ENCODE assay signal across 9 cellular contexts in genomic region chrX:71111141-71111843, GRCh38. TPM values are rescaled to one million over a fixed set of nuclear protein-coding genes. Genes with fewer than 3 reads are reported as not detected.
DNase-seq lines count a peak whose midpoint lies in the region; ATAC-seq and TF ChIP-seq lines count a peak whose summit lies in the region.
"Had no signal": no experiment of that assay in that cellular context is flagged by ENCODE, and none has a peak within 500 bp of the region (broad histone marks: within the 10 kb centered on the region; RNA-seq: fewer than 3 reads in every experiment).

Gene IL2RG (minus strand): TSS chrX:71111577. CDS start chrX:71111539, 38 bp downstream.

- no peaks in the 10 kb centered on the region for H3K36me3 ChIP-seq in rectal smooth muscle tissue (ENCODE audit: control insufficient read depth, insufficient read depth, low read length)
- H3K36me3 ChIP-seq: heart left ventricle had no signal

- no peaks in the 10 kb centered on the region for H3K4me1 ChIP-seq in rectal smooth muscle tissue (ENCODE audit: control insufficient read depth, insufficient read depth, low read length)

- ATAC-seq in GM21737 (IDR thresholded peaks at IDR 0.05; ENCODE audit: unreplicated experiment) = peak; percentile 92
- peak; percentile 91 to 93 for ATAC-seq in activated T-cell treated with anti-CD3 and anti-CD28 coated beads, Interleukin-2, amount 50 U/mL, for 72 hours (replicated peaks in 1 of 2)

- peaks cover 60% of the 10 kb centered on the region for H3K4me1 Mint-ChIP-seq in activated T-cell treated with anti-CD3 and anti-CD28 coated beads, Interleukin-2, amount 50 U/mL, for 72 hours (ENCODE audit: low read depth)

- peaks cover 9% of the 10 kb centered on the region for H3K27me3 ChIP-seq in rectal smooth muscle tissue (ENCODE audit: control insufficient read depth, insufficient read depth, low read length)

- H3K27ac Mint-ChIP-seq in activated T-cell treated with anti-CD3 and anti-CD28 coated beads, Interleukin-2, amount 50 U/mL, for 72 hours = peak within 1 kb of the TSS; percentile 92

- peak within 1 kb of the TSS; percentile 85 to 88 for H3K4me3 Mint-ChIP-seq in activated T-cell treated with anti-CD3 and anti-CD28 coated beads, Interleukin-2, amount 50 U/mL, for 72 hours

- H3K4me3 ChIP-seq in rectal smooth muscle tissue (ENCODE audit: low read length) = peak within 1 kb of the TSS; percentile 55

- H3K27ac ChIP-seq in rectal smooth muscle tissue (ENCODE audit: low read depth, low read length) = no peak within 1 kb of the TSS

- no peak within 1 kb of the TSS for H3K9ac ChIP-seq in rectal smooth muscle tissue (ENCODE audit: low read length)

- peak; percentile 65 for DNase-seq in GM10266 (ENCODE audit: extremely low spot score)
- peak; percentile 40 for DNase-seq in NCI-H82 (lab: John Stamatoyannopoulos, UW)
- peak; percentile 80 to 83 for DNase-seq in activated T-cell treated with anti-CD3 and anti-CD28 coated beads, Interleukin-2, amount 50 U/mL, for 72 hours
- DNase-seq in NCI-H774 (lab: John Stamatoyannopoulos, UW) = no peak
- no peak for DNase-seq in occipital lobe (lab: John Stamatoyannopoulos, UW)
- no peak for DNase-seq in NCI-H1694 (lab: John Stamatoyannopoulos, UW)
- DNase-seq: heart left ventricle had no signal

- peaks cover 6% of the 10 kb centered on the region for H3K27me3 Mint-ChIP-seq in activated T-cell treated with anti-CD3 and anti-CD28 coated beads, Interleukin-2, amount 50 U/mL, for 72 hours (ENCODE audit: low read depth)

- H3K9me3 Mint-ChIP-seq in activated T-cell treated with anti-CD3 and anti-CD28 coated beads, Interleukin-2, amount 50 U/mL, for 72 hours = peaks cover 0 to 2% of the 10 kb centered on the region in 2 donors

- TF ChIP-seq CTCF in GM10266 (IDR thresholded peaks at IDR 0.05; ENCODE audit: control insufficient read depth, insufficient read depth, low read depth, missing control alignments) = no peak

- H3K36me3 Mint-ChIP-seq in activated T-cell treated with anti-CD3 and anti-CD28 coated beads, Interleukin-2, amount 50 U/mL, for 72 hours (ENCODE audit: insufficient read depth in 2 of 2) = peaks cover 27 to 35% of the 10 kb centered on the region in 2 donors

RNA-seq across cellular contexts. Expression of gene IL2RG, which starts in this region (rescaled TPM):
- 100 to 1,000 TPM; 290 to 348 TPM for total RNA-seq in activated T-cell treated with anti-CD3 and anti-CD28 coated beads, Interleukin-2, amount 50 U/mL, for 72 hours
- total RNA-seq in occipital lobe = not detected

Comparison
In these comparisons a context has a peak if more than half of its experiments do, and no peak if none do; other contexts are left out.
1. RNA of gene IL2RG (total RNA-seq): 290 to 348 TPM in activated T-cell treated with anti-CD3 and anti-CD28 coated beads, Interleukin-2, amount 50 U/mL, for 72 hours; not detected in occipital lobe (single experiment); every median in the first group is over 100 times any median in the second.
2. DNase-seq: peak in GM10266 (single experiment), NCI-H82 (single experiment) and activated T-cell treated with anti-CD3 and anti-CD28 coated beads, Interleukin-2, amount 50 U/mL, for 72 hours (2 of 2); none in NCI-H774 (single experiment), occipital lobe (single experiment) and NCI-H1694 (single experiment).